ENCODE assay signal across 8 cellular contexts in the genomic region with DNA sequence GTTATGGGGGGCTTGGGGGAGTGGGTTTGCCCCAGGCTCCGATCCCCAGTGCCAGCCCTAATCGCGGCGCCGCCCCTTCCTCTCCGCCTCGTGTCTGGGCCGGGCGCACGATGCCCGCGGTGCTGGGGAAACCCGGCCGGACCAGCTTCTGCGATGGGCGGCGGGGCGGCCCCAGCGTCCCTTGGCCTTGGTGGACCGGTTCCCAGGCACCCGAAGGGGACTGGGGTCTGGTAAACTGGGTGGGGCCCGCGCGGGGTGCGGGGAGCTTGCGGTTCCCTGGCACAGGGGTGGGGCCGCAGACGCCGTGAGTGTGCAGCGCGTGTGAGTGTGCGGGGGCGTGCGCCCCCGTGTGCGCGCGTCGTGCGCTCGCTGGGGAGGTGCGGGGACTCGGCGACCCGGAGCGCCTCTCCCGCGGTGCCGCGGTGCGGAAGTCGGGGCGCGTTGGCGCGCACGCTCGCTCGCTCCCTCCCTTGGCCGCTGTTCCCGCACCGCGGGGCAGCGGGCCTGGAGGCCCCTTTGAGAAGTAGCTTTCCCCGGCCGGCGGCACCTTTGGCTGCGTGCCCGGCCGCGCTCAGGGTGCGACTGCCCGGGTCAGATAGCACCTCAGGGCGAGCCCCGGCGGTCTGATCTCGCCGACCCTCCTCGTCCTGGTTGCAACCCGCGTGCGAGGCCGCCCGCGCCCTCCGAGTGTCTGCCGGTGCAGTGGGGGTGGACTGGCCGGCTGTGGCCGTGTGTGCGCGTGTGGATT. TPM values are rescaled to one million over a fixed set of nuclear protein-coding genes. Genes with fewer than 3 reads are reported as not detected.
DNase-seq lines count a peak whose midpoint lies in the region; ATAC-seq and TF ChIP-seq lines count a peak whose summit lies in the region.

No MANE protein-coding gene starts in this region.

- TF ChIP-seq CTCF in WERI-Rb-1 (IDR thresholded peaks at IDR 0.05; ENCODE audit: low read depth, low read length) (no peak), mammary epithelial cell (conservative IDR thresholded peaks at IDR 0.05 in 1 of 2, IDR thresholded peaks at IDR 0.05 in 1 of 2; ENCODE audit: extremely low read depth in 1 of 2, insufficient read depth in 1 of 2, low read depth in 1 of 2, low read length in 2 of 2) (no peak)

- dilution Hi-C loops in mammary epithelial cell (cut with HindIII; ENCODE audit: low sequenced_read_pairs): no loop called here

- no TSS peak for BruUV-seq in mammary epithelial cell (replicated peaks; lab: Mats Ljungman, UMichigan)

- peak overlapping the region; percentile 97 for H2AFZ ChIP-seq in mammary epithelial cell (ENCODE audit: low read depth, low read length)

- intact Hi-C loops in mammary epithelial cell (cut with micrococcal nuclease): loop anchor here (1.0 kb wide), 2 partner anchors 18 to 139 kb away; a partner anchor contains a TSS

- H4K20me1 ChIP-seq in mammary epithelial cell (ENCODE audit: insufficient read depth, low read length): no peaks in the 10 kb centered on the region

- DNase-seq in NCI-H1417 (lab: John Stamatoyannopoulos, UW) (peak; percentile 55 to 90 (median 90)), NCI-H1417 treated with DMSO at 0.1 percent for 48 hours (lab: John Stamatoyannopoulos, UW) (no peak), NCI-H1105 (lab: John Stamatoyannopoulos, UW) (peak; percentile 29), WERI-Rb-1 (peak; percentile 62), mammary epithelial cell (peak; percentile 67), kidney glomerular epithelial cell (lab: John Stamatoyannopoulos, UW) (peak; percentile 22)
- peak; percentile 11 to 49 (median 36) for DNase-seq in stimulated activated CD4-positive, alpha-beta T cell treated with anti-CD3 and anti-CD28 coated beads, Interleukin-1b, Interleukin-23, amount 100 ng/mL, for 24 hours (ENCODE audit: low read depth in 4 of 4, low spot score in 1 of 4)

- H3K4me3 ChIP-seq in WERI-Rb-1 (ENCODE audit: low read depth, low read length) (peak overlapping the region; percentile 76), mammary epithelial cell (replicated peaks in 1 of 3; ENCODE audit: insufficient read depth in 1 of 3, low read depth in 2 of 3, low read length in 3 of 3) (peak overlapping the region; percentile 86 to 88 (median 88))

- WGBS in mammary epithelial cell (ENCODE audit: low coverage, missing lambda C conversion rate): under 1% methylated on average over 27 of the region's 91 CpGs

- CTCF ChIA-PET in mammary epithelial cell (lab: Charles Lee; ENCODE audit: low non-redundant PET): interaction anchor here (0.6 kb wide), 1 partner anchor 220 kb away, joined by 11 read pairs; no protein-coding TSS in a partner anchor

- in situ Hi-C loops in mammary epithelial cell (cut with MboI; ENCODE audit: low sequenced_read_pairs in 2 of 2): no loop called here

- H3K27ac ChIP-seq in WERI-Rb-1: peak overlapping the region; percentile 76
- peak overlapping the region; percentile 35 for H3K27ac ChIP-seq in mammary epithelial cell (ENCODE audit: insufficient read depth, low read depth, low read length)

- no peaks in the 10 kb centered on the region for H3K9me3 ChIP-seq in WERI-Rb-1 (ENCODE audit: severe bottlenecking)
- H3K9me3 ChIP-seq in mammary epithelial cell (replicated peaks; ENCODE audit: insufficient read depth, low read length): no peaks in the 10 kb centered on the region

- H3K4me1 ChIP-seq in mammary epithelial cell (ENCODE audit: insufficient read depth, low read length): peaks cover 5% of the 10 kb centered on the region

- peaks cover 45% of the 10 kb centered on the region for H3K79me2 ChIP-seq in mammary epithelial cell (ENCODE audit: insufficient read depth, low read length)

- H3K27me3 ChIP-seq in WERI-Rb-1 (ENCODE audit: insufficient read depth, low read depth, severe bottlenecking): no peaks in the 10 kb centered on the region
- no peaks in the 10 kb centered on the region for H3K27me3 ChIP-seq in mammary epithelial cell (ENCODE audit: insufficient read depth, low read length)

- H3K36me3 ChIP-seq in WERI-Rb-1 (no peaks in the 10 kb centered on the region), mammary epithelial cell (ENCODE audit: insufficient read depth, low read length) (no peaks in the 10 kb centered on the region)

- ATAC-seq in HG02642 (IDR thresholded peaks at IDR 0.05; ENCODE audit: poor library complexity, unreplicated experiment): peak; percentile 46

- peak overlapping the region; percentile 68 for H3K9ac ChIP-seq in mammary epithelial cell (ENCODE audit: insufficient read depth, low read length)

- peak overlapping the region; percentile 91 for H3K4me2 ChIP-seq in mammary epithelial cell (ENCODE audit: insufficient read depth, low read depth, low read length)

RNA-seq across cellular contexts. Expression of a gene that starts 0.6 kb away (rescaled TPM):
- total RNA-seq in mammary epithelial cell: 1 to 10 TPM; 7.2 to 7.5 TPM
- polyA plus RNA-seq in mammary epithelial cell: 6.6 TPM
- 10.3 TPM for polyA minus RNA-seq in mammary epithelial cell
